ENCODE assay signal across 1 cellular context in genomic region chr22:20125201-20126174, GRCh38.
TF ChIP-seq lines count a peak whose summit lies in the region.

No MANE protein-coding gene starts in this region.

TF ChIP-seq in SK-N-SH, 30 proteins besides CTCF, POLR2A, EP300 and RAD21:
- TF ChIP-seq PBX3 (IDR thresholded peaks at IDR 0.05) = no peak
- TF ChIP-seq FOXJ3 (CRISPR knock-in tag; IDR thresholded peaks at IDR 0.05) = no peak
- no peak for TF ChIP-seq SMC3 (IDR thresholded peaks at IDR 0.05; ENCODE audit: low read depth, low read length)
- TF ChIP-seq IRF3 (IDR thresholded peaks at IDR 0.05; ENCODE audit: low read depth, low read length) = no peak
- no peak for TF ChIP-seq FOSL2 (IDR thresholded peaks at IDR 0.05; ENCODE audit: borderline replicate concordance, low read depth)
- no peak for TF ChIP-seq FOXM1 (IDR thresholded peaks at IDR 0.05; ENCODE audit: low read depth)
- TF ChIP-seq SIN3A (IDR thresholded peaks at IDR 0.05; ENCODE audit: borderline replicate concordance, low read depth, low read length) = no peak
- TF ChIP-seq MEF2A (IDR thresholded peaks at IDR 0.05; ENCODE audit: borderline replicate concordance, low read depth) = no peak
- TF ChIP-seq, protein P1, sequence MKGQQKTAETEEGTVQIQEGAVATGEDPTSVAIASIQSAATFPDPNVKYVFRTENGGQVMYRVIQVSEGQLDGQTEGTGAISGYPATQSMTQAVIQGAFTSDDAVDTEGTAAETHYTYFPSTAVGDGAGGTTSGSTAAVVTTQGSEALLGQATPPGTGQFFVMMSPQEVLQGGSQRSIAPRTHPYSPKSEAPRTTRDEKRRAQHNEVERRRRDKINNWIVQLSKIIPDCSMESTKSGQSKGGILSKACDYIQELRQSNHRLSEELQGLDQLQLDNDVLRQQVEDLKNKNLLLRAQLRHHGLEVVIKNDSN (IDR thresholded peaks at IDR 0.05; ENCODE audit: borderline replicate concordance, low read depth) = no peak
- no peak for TF ChIP-seq CHD2 (IDR thresholded peaks at IDR 0.05; ENCODE audit: low read length, partially characterized antibody)
